ENCODE assay signal across 16 cellular contexts in genomic region chr3:177676947-177677587, GRCh38.
DNase-seq lines count a peak whose midpoint lies in the region; ATAC-seq and TF ChIP-seq lines count a peak whose summit lies in the region.
"Had no signal": no experiment of that assay in that cellular context is flagged by ENCODE, and none has a peak within 500 bp of the region (broad histone marks: within the 10 kb centered on the region; RNA-seq: fewer than 3 reads in every experiment).

No MANE protein-coding gene starts in this region.

- H3K27me3 ChIP-seq in neural progenitor cell (no peaks in the 10 kb centered on the region), MG63 (no peaks in the 10 kb centered on the region)
- no peaks in the 10 kb centered on the region for H3K27me3 ChIP-seq in CD8-positive, alpha-beta T cell (ENCODE audit: insufficient read depth, low read length)
- H3K27me3 ChIP-seq: ascending aorta, dorsolateral prefrontal cortex had no signal

- no peak overlapping the region for H3K27ac ChIP-seq in neural progenitor cell
- H3K27ac ChIP-seq in CD8-positive, alpha-beta T cell (ENCODE audit: low read depth, low read length) = no peak overlapping the region
- H3K27ac ChIP-seq: ascending aorta had no signal

- no peaks in the 10 kb centered on the region for H3F3A ChIP-seq in neural progenitor cell (ENCODE audit: low read depth)

- H2AFZ ChIP-seq in neural progenitor cell (replicated peaks) = peak overlapping the region; percentile 27

- H3K9me3 ChIP-seq in neural progenitor cell (ENCODE audit: low read depth) (no peaks in the 10 kb centered on the region), MG63 (peaks cover 2% of the 10 kb centered on the region; the same call in 1 of the 2 replicates)
- no peaks in the 10 kb centered on the region for H3K9me3 ChIP-seq in CD8-positive, alpha-beta T cell (ENCODE audit: low read length)
- H3K9me3 ChIP-seq: ascending aorta had no signal

- no peaks in the 10 kb centered on the region for H3K79me2 ChIP-seq in neural progenitor cell (ENCODE audit: low read depth)

- DNase-seq in DMS53 (lab: John Stamatoyannopoulos, UW) (peak; percentile 92), NCI-H69 (lab: John Stamatoyannopoulos, UW) (peak; percentile 28), head of caudate nucleus (peak in 23 of 42 donors; percentile 15 to 76 (median 52)), neural progenitor cell (ENCODE audit: low spot score) (peak; percentile 17), AML-193 (lab: John Stamatoyannopoulos, UW) (no peak), MG63 (no peak)
- DNase-seq in CD8-positive, alpha-beta T cell = no peak
- DNase-seq: activated gamma-delta T cell treated with Interleukin-2 at 50 U/mL for 16 hours, EL, NCI-H510A had no signal

- no peaks in the 10 kb centered on the region for H3K36me3 Mint-ChIP-seq in neural progenitor cell
- no peaks in the 10 kb centered on the region for H3K36me3 Mint-ChIP-seq in CD8-positive, alpha-beta T cell
- H3K36me3 Mint-ChIP-seq: CD14-positive monocyte, WTC11 had no signal

- H3K27ac Mint-ChIP-seq in neural progenitor cell = peak overlapping the region; percentile 87
- no peak overlapping the region for H3K27ac Mint-ChIP-seq in CD8-positive, alpha-beta T cell
- H3K27ac Mint-ChIP-seq: CD14-positive monocyte, WTC11 had no signal

- peak overlapping the region; percentile 1 for H3K4me2 ChIP-seq in neural progenitor cell

- H3K4me1 ChIP-seq in neural progenitor cell = peaks cover 24% of the 10 kb centered on the region
- no peaks in the 10 kb centered on the region for H3K4me1 ChIP-seq in CD8-positive, alpha-beta T cell (ENCODE audit: insufficient read depth, low read length)

- H3K9me3 Mint-ChIP-seq in neural progenitor cell = peaks cover 2% of the 10 kb centered on the region
- H3K9me3 Mint-ChIP-seq in CD8-positive, alpha-beta T cell = no peaks in the 10 kb centered on the region
- H3K9me3 Mint-ChIP-seq: CD14-positive monocyte, WTC11 had no signal

- no peak overlapping the region for H3K4me3 Mint-ChIP-seq in neural progenitor cell
- no peak overlapping the region for H3K4me3 Mint-ChIP-seq in CD8-positive, alpha-beta T cell
- H3K4me3 Mint-ChIP-seq: CD14-positive monocyte, WTC11 had no signal

- peaks cover 3% of the 10 kb centered on the region for H3K27me3 Mint-ChIP-seq in neural progenitor cell (ENCODE audit: insufficient read depth, low read depth)
- H3K27me3 Mint-ChIP-seq in CD8-positive, alpha-beta T cell (ENCODE audit: low read depth) = no peaks in the 10 kb centered on the region

- TF ChIP-seq CTCF in neural progenitor cell (IDR thresholded peaks at IDR 0.05) = no peak
- no peak for TF ChIP-seq CTCF in CD8-positive, alpha-beta T cell (IDR thresholded peaks at IDR 0.05)

- CTCF ChIA-PET in CD8-positive, alpha-beta T cell (lab: Charles Lee) = no interaction called here

- intact Hi-C loops in head of caudate nucleus (cut with DNase I) = no loop called here
- intact Hi-C loops in CD8-positive, alpha-beta T cell (cut with DNase I, micrococcal nuclease) = loop anchor here in 1 of 2 experiments (10.0 kb wide), 1 partner anchor 622 kb away; no protein-coding TSS in a partner anchor

- H3K4me1 Mint-ChIP-seq in neural progenitor cell = peaks cover 59% of the 10 kb centered on the region
- H3K4me1 Mint-ChIP-seq in CD8-positive, alpha-beta T cell (ENCODE audit: low read depth) = peaks cover 17% of the 10 kb centered on the region

- H3K4me3 ChIP-seq in neural progenitor cell (no peak overlapping the region), MG63 (no peak overlapping the region)
- no peak overlapping the region for H3K4me3 ChIP-seq in CD8-positive, alpha-beta T cell (ENCODE audit: low read depth, low read length)
- H3K4me3 ChIP-seq: ascending aorta had no signal

- H4K20me1 ChIP-seq in neural progenitor cell (ENCODE audit: low read depth) = no peaks in the 10 kb centered on the region

- no peak overlapping the region for H3K9ac ChIP-seq in neural progenitor cell

- POLR2A ChIA-PET in CD8-positive, alpha-beta T cell (lab: Charles Lee) = interaction anchor here (1.3 kb wide), 1 partner anchor 14 kb away, joined by 3 read pairs; no protein-coding TSS in a partner anchor

- ATAC-seq in HG02763 (IDR thresholded peaks at IDR 0.05; ENCODE audit: unreplicated experiment) = no peak
- ATAC-seq in CD8-positive, alpha-beta T cell = no peak
- ATAC-seq: Panc1, WTC11 had no signal

- H3K36me3 ChIP-seq in neural progenitor cell = no peaks in the 10 kb centered on the region
- H3K36me3 ChIP-seq in CD8-positive, alpha-beta T cell (ENCODE audit: insufficient read depth, low read length) = no peaks in the 10 kb centered on the region
- H3K36me3 ChIP-seq in MG63 = no peaks in the 10 kb centered on the region
- H3K36me3 ChIP-seq: ascending aorta had no signal

Comparison
In these comparisons a context has a peak if more than half of its experiments do, and no peak if none do; other contexts are left out.
1. DNase-seq: peak in DMS53 (single experiment), NCI-H69 (single experiment), head of caudate nucleus (23 of 42) and neural progenitor cell (single experiment); none in AML-193 (0 of 2), CD8-positive, alpha-beta T cell (0 of 7) and MG63 (single experiment).